1 cellular context compared by ENCODE assay signal in the genomic region with DNA sequence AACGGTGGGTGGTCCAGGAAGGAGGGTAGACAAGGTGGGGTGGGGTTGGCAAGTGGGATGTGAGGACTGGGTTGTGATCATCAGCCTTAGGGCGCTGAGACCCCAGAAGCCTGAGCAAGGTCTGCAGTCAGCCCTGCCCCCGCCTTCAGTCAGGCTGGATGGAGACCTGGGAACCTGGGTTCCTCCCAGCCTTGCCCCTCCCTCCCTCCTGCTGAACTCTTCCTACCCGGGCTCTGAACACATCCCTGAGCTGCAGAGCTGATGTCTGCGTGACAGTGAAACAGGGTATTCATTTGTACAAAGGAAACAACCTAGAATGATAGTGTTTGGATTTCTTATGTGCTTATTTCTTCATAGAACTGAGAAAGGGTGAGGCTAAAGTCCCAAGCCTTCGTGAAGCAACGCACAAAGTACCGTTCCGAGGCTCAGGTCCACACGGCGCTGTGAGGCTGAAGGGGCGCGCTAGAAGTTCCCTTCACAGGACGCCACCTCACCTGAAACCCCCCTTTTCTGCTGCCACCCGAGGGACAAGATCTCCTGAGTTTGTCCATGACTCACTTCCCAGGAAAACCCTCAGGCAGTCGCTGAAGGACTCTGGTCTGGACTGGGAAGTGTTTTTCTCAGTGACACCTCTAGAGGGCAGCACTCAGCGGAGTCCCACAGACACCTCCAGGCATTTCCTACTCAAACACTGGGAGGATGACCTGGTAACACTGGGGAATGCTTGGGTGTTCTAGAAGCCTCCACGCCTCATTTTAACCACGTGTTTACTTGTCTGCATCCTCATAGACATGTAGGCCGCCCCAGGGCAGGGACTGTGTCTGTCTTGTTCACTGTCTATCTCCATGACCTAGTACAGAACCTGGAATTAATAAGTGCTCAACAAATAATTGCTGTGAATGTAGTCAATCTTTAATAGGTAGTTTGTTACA.
TF ChIP-seq lines count a peak whose summit lies in the region.

No MANE protein-coding gene starts in this region.

TF ChIP-seq in HepG2, 621 proteins besides CTCF, POLR2A, EP300 and RAD21 (continued from another document and continues in another):
- TF ChIP-seq, protein P1, sequence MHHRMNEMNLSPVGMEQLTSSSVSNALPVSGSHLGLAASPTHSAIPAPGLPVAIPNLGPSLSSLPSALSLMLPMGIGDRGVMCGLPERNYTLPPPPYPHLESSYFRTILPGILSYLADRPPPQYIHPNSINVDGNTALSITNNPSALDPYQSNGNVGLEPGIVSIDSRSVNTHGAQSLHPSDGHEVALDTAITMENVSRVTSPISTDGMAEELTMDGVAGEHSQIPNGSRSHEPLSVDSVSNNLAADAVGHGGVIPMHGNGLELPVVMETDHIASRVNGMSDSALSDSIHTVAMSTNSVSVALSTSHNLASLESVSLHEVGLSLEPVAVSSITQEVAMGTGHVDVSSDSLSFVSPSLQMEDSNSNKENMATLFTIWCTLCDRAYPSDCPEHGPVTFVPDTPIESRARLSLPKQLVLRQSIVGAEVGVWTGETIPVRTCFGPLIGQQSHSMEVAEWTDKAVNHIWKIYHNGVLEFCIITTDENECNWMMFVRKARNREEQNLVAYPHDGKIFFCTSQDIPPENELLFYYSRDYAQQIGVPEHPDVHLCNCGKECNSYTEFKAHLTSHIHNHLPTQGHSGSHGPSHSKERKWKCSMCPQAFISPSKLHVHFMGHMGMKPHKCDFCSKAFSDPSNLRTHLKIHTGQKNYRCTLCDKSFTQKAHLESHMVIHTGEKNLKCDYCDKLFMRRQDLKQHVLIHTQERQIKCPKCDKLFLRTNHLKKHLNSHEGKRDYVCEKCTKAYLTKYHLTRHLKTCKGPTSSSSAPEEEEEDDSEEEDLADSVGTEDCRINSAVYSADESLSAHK (CRISPR knock-in tag; IDR thresholded peaks at IDR 0.05; ENCODE audit: borderline replicate concordance) = no peak
- no peak for TF ChIP-seq PTBP1 (IDR thresholded peaks at IDR 0.05; ENCODE audit: low read depth, low read length, poor library complexity, severe bottlenecking)
- TF ChIP-seq SNAPC2 (CRISPR knock-in tag; IDR thresholded peaks at IDR 0.05) = no peak
- TF ChIP-seq, protein P2, sequence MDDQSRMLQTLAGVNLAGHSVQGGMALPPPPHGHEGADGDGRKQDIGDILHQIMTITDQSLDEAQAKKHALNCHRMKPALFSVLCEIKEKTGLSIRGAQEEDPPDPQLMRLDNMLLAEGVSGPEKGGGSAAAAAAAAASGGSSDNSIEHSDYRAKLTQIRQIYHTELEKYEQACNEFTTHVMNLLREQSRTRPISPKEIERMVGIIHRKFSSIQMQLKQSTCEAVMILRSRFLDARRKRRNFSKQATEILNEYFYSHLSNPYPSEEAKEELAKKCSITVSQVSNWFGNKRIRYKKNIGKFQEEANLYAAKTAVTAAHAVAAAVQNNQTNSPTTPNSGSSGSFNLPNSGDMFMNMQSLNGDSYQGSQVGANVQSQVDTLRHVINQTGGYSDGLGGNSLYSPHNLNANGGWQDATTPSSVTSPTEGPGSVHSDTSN (CRISPR knock-in tag; IDR thresholded peaks at IDR 0.05; ENCODE audit: borderline replicate concordance) = no peak
- no peak for TF ChIP-seq NFRKB (IDR thresholded peaks at IDR 0.05)
- TF ChIP-seq RELA (CRISPR knock-in tag; IDR thresholded peaks at IDR 0.05) = no peak
- TF ChIP-seq ZSCAN31 (CRISPR knock-in tag; IDR thresholded peaks at IDR 0.05; ENCODE audit: low read depth) = no peak
- TF ChIP-seq NFKBIZ (CRISPR knock-in tag; IDR thresholded peaks at IDR 0.05) = 0 out of 2 replicates have a peak, but pooled peaks have one; percentile 42
- TF ChIP-seq DMAP1 (CRISPR knock-in tag; IDR thresholded peaks at IDR 0.05) = no peak
- TF ChIP-seq CEBPZ (IDR thresholded peaks at IDR 0.05; ENCODE audit: low read length) = no peak
- no peak for TF ChIP-seq FOXJ3 (CRISPR knock-in tag; IDR thresholded peaks at IDR 0.05; ENCODE audit: borderline replicate concordance)
- TF ChIP-seq SIX4 (CRISPR knock-in tag; IDR thresholded peaks at IDR 0.05) = peak; percentile 25; the same call in 1 of the 2 replicates
- TF ChIP-seq NFE2 (CRISPR knock-in tag; IDR thresholded peaks at IDR 0.05) = no peak
- TF ChIP-seq SOX5 (CRISPR knock-in tag; IDR thresholded peaks at IDR 0.05; ENCODE audit: borderline replicate concordance) = no peak
- peak; percentile 62; the same call in 1 of the 2 replicates for TF ChIP-seq YEATS2 (CRISPR knock-in tag; IDR thresholded peaks at IDR 0.05; ENCODE audit: borderline replicate concordance)
- TF ChIP-seq, protein P3, sequence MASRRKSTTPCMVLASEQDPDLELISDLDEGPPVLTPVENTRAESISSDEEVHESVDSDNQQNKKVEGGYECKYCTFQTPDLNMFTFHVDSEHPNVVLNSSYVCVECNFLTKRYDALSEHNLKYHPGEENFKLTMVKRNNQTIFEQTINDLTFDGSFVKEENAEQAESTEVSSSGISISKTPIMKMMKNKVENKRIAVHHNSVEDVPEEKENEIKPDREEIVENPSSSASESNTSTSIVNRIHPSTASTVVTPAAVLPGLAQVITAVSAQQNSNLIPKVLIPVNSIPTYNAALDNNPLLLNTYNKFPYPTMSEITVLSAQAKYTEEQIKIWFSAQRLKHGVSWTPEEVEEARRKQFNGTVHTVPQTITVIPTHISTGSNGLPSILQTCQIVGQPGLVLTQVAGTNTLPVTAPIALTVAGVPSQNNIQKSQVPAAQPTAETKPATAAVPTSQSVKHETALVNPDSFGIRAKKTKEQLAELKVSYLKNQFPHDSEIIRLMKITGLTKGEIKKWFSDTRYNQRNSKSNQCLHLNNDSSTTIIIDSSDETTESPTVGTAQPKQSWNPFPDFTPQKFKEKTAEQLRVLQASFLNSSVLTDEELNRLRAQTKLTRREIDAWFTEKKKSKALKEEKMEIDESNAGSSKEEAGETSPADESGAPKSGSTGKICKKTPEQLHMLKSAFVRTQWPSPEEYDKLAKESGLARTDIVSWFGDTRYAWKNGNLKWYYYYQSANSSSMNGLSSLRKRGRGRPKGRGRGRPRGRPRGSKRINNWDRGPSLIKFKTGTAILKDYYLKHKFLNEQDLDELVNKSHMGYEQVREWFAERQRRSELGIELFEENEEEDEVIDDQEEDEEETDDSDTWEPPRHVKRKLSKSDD (CRISPR knock-in tag; IDR thresholded peaks at IDR 0.05; ENCODE audit: low read depth) = 0 out of 2 replicates have a peak, but pooled peaks have one; percentile 23
- TF ChIP-seq ZNF589 (CRISPR knock-in tag; conservative IDR thresholded peaks at IDR 0.05) = no peak
- TF ChIP-seq ADNP (CRISPR knock-in tag; IDR thresholded peaks at IDR 0.05) = no peak
- TF ChIP-seq, protein P4, sequence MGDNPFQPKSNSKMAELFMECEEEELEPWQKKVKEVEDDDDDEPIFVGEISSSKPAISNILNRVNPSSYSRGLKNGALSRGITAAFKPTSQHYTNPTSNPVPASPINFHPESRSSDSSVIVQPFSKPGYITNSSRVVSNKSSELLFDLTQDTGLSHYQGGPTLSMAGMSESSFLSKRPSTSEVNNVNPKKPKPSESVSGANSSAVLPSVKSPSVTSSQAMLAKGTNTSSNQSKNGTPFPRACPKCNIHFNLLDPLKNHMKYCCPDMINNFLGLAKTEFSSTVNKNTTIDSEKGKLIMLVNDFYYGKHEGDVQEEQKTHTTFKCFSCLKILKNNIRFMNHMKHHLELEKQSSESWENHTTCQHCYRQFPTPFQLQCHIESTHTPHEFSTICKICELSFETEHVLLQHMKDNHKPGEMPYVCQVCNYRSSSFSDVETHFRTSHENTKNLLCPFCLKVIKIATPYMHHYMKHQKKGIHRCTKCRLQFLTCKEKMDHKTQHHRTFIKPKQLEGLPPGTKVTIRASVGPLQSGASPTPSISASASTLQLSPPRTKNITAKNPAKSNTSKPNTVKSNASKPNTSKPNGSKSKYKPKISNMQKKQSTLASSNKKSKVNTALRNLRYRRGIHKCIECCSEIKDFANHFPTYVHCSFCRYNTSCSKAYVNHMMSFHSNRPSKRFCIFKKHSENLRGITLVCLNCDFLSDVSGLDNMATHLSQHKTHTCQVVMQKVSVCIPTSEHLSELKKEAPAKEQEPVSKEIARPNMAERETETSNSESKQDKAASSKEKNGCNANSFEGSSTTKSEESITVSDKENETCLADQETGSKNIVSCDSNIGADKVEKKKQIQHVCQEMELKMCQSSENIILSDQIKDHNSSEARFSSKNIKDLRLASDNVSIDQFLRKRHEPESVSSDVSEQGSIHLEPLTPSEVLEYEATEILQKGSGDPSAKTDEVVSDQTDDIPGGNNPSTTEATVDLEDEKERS (CRISPR knock-in tag; IDR thresholded peaks at IDR 0.05) = 0 out of 2 replicates have a peak, but pooled peaks have one; percentile 59
- no peak for TF ChIP-seq PRMT3 (CRISPR knock-in tag; IDR thresholded peaks at IDR 0.05; ENCODE audit: borderline replicate concordance, low read depth)
- no peak for TF ChIP-seq ZNF567 (CRISPR knock-in tag; IDR thresholded peaks at IDR 0.05; ENCODE audit: borderline replicate concordance)
- TF ChIP-seq ZSCAN22 (CRISPR knock-in tag; IDR thresholded peaks at IDR 0.05) = no peak
- TF ChIP-seq, protein P5, sequence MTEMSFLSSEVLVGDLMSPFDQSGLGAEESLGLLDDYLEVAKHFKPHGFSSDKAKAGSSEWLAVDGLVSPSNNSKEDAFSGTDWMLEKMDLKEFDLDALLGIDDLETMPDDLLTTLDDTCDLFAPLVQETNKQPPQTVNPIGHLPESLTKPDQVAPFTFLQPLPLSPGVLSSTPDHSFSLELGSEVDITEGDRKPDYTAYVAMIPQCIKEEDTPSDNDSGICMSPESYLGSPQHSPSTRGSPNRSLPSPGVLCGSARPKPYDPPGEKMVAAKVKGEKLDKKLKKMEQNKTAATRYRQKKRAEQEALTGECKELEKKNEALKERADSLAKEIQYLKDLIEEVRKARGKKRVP (CRISPR knock-in tag; IDR thresholded peaks at IDR 0.05) = no peak
- TF ChIP-seq, protein P6, sequence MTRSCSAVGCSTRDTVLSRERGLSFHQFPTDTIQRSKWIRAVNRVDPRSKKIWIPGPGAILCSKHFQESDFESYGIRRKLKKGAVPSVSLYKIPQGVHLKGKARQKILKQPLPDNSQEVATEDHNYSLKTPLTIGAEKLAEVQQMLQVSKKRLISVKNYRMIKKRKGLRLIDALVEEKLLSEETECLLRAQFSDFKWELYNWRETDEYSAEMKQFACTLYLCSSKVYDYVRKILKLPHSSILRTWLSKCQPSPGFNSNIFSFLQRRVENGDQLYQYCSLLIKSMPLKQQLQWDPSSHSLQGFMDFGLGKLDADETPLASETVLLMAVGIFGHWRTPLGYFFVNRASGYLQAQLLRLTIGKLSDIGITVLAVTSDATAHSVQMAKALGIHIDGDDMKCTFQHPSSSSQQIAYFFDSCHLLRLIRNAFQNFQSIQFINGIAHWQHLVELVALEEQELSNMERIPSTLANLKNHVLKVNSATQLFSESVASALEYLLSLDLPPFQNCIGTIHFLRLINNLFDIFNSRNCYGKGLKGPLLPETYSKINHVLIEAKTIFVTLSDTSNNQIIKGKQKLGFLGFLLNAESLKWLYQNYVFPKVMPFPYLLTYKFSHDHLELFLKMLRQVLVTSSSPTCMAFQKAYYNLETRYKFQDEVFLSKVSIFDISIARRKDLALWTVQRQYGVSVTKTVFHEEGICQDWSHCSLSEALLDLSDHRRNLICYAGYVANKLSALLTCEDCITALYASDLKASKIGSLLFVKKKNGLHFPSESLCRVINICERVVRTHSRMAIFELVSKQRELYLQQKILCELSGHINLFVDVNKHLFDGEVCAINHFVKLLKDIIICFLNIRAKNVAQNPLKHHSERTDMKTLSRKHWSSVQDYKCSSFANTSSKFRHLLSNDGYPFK (CRISPR knock-in tag; IDR thresholded peaks at IDR 0.05; ENCODE audit: borderline replicate concordance) = peak; percentile 42; the same call in 1 of the 2 replicates
- TF ChIP-seq TRIM24 (CRISPR knock-in tag; IDR thresholded peaks at IDR 0.05) = no peak
